8 cellular contexts compared by ENCODE assay signal in genomic region chr9:70418822-70419545, GRCh38. TPM values are rescaled to one million over a fixed set of nuclear protein-coding genes. Genes with fewer than 3 reads are reported as not detected.
DNase-seq lines count a peak whose midpoint lies in the region; ATAC-seq, FAIRE-seq and TF ChIP-seq lines count a peak whose summit lies in the region.

No MANE protein-coding gene starts in this region.

- no peaks in the 10 kb centered on the region for H3K36me3 Mint-ChIP-seq in activated naive CD4-positive, alpha-beta T cell treated with anti-CD3 and anti-CD28 coated beads, Interleukin-2, amount 10 ng/mL, durations not matched to agents 7 days and 5 days

- TF ChIP-seq EP300 in gastroesophageal sphincter (IDR thresholded peaks at IDR 0.05), result peak; percentile 99

- no peaks in the 10 kb centered on the region for H3K9me3 ChIP-seq in HEK293 (ENCODE audit: control insufficient read depth, insufficient read depth, low read depth, low read length)
- no peaks in the 10 kb centered on the region for H3K9me3 ChIP-seq in SJCRH30 (replicated peaks)
- H3K9me3 ChIP-seq in gastroesophageal sphincter, result no peaks in the 10 kb centered on the region

- peak overlapping the region; percentile 89 for H3K4me3 Mint-ChIP-seq in activated naive CD4-positive, alpha-beta T cell treated with anti-CD3 and anti-CD28 coated beads, Interleukin-2, amount 10 ng/mL, durations not matched to agents 7 days and 5 days

- CTCF ChIA-PET in HEK293 (lab: Yijun Ruan, JAX), result interaction anchor here (0.6 to 3.7 kb wide), 7 partner anchors 11 to 183 kb away, joined by 3 to 18 read pairs (median 3); no protein-coding TSS in a partner anchor
- CTCF ChIA-PET in activated naive CD4-positive, alpha-beta T cell treated with anti-CD3 and anti-CD28 coated beads, Interleukin-2, amount 10 ng/mL, durations not matched to agents 7 days and 5 days (lab: Charles Lee), result interaction anchor here (1.2 to 2.7 kb wide), 3 partner anchors 78 to 183 kb away, joined by 3 to 12 read pairs (median 4); no protein-coding TSS in a partner anchor

- peak; percentile 66 for ATAC-seq in gastroesophageal sphincter

- peaks cover 8% of the 10 kb centered on the region for H3K4me1 ChIP-seq in HEK293 (ENCODE audit: control insufficient read depth, insufficient read depth, low read length)
- H3K4me1 ChIP-seq in SJCRH30, result peaks cover 8% of the 10 kb centered on the region
- peaks cover 9 to 77% (median 23%) of the 10 kb centered on the region in 3 donors for H3K4me1 ChIP-seq in gastroesophageal sphincter

- H3K9me3 Mint-ChIP-seq in activated naive CD4-positive, alpha-beta T cell treated with anti-CD3 and anti-CD28 coated beads, Interleukin-2, amount 10 ng/mL, durations not matched to agents 7 days and 5 days, result no peaks in the 10 kb centered on the region

- no peak for TF ChIP-seq CTCF in HEK293 (tag by site-specific recombination; IDR thresholded peaks at IDR 0.05)
- TF ChIP-seq CTCF in gastroesophageal sphincter (IDR thresholded peaks at IDR 0.05), result peak in 2 of 4 experiments; percentile 10 to 20

- WGBS in gastroesophageal sphincter (ENCODE audit: low coverage in 1 of 2), 2 donors, result 0% methylated on average over 2 of the region's 65 CpGs

- DNase-seq in MV-4-11 (lab: John Stamatoyannopoulos, UW) (peak; percentile 97), SJCRH30 (peak; percentile 94 to 95), non-pigmented ciliary epithelial cell (ENCODE audit: low read depth) (peak; percentile 88), superior temporal gyrus (ENCODE audit: extremely low spot score) (peak; percentile 94)
- DNase-seq in activated naive CD4-positive, alpha-beta T cell treated with anti-CD3 and anti-CD28 coated beads, Interleukin-2, amount 10 ng/mL, durations not matched to agents 7 days and 5 days, result peak; percentile 90

- peaks cover 57% of the 10 kb centered on the region for H3K4me1 Mint-ChIP-seq in activated naive CD4-positive, alpha-beta T cell treated with anti-CD3 and anti-CD28 coated beads, Interleukin-2, amount 10 ng/mL, durations not matched to agents 7 days and 5 days

- H3K27ac ChIP-seq in HEK293 (ENCODE audit: extremely low read depth, low read depth, low read length) (peak overlapping the region; percentile 100), SJCRH30 (peak overlapping the region; percentile 100), gastroesophageal sphincter (peak overlapping the region; percentile 100)

- POLR2A ChIA-PET in HEK293 (lab: Yijun Ruan, JAX), result interaction anchor here (0.5 to 4.6 kb wide), 18 partner anchors 8 to 1298 kb away, joined by 3 to 127 read pairs (median 5); no protein-coding TSS in a partner anchor

- H3K36me3 ChIP-seq in HEK293 (ENCODE audit: control insufficient read depth in 2 of 2, insufficient read depth in 1 of 2, low read length in 2 of 2) (no peaks in the 10 kb centered on the region), SJCRH30 (no peaks in the 10 kb centered on the region), gastroesophageal sphincter (no peaks in the 10 kb centered on the region)

- peak; percentile 96 to 97 for TF ChIP-seq POLR2A in gastroesophageal sphincter (IDR thresholded peaks at IDR 0.05)

- peak; percentile 81 for FAIRE-seq in G401.6 (lab: Jason Lieb, UNC)

- H3K27ac Mint-ChIP-seq in activated naive CD4-positive, alpha-beta T cell treated with anti-CD3 and anti-CD28 coated beads, Interleukin-2, amount 10 ng/mL, durations not matched to agents 7 days and 5 days, result peak overlapping the region; percentile 97

- H3K27me3 ChIP-seq in SJCRH30 (no peaks in the 10 kb centered on the region), gastroesophageal sphincter (no peaks in the 10 kb centered on the region)

- peaks cover 3% of the 10 kb centered on the region for H3K27me3 Mint-ChIP-seq in activated naive CD4-positive, alpha-beta T cell treated with anti-CD3 and anti-CD28 coated beads, Interleukin-2, amount 10 ng/mL, durations not matched to agents 7 days and 5 days

- H3K4me3 ChIP-seq in HEK293 (ENCODE audit: low read depth, low read length) (peak overlapping the region; percentile 60), SJCRH30 (peak overlapping the region; percentile 77), gastroesophageal sphincter (peak overlapping the region; percentile 37 to 59)

TF ChIP-seq in HEK293, 187 proteins besides CTCF, POLR2A, EP300 and RAD21 (continues in another document):
- TF ChIP-seq KLF10 (tag by site-specific recombination; IDR thresholded peaks at IDR 0.05), result peak; percentile 82; the same call in 1 of the 2 replicates
- TF ChIP-seq ZNF785 (tag by site-specific recombination; IDR thresholded peaks at IDR 0.05), result no peak
- TF ChIP-seq ZBTB20 (tag by site-specific recombination; IDR thresholded peaks at IDR 0.05), result peak; percentile 63; the same call in 1 of the 2 replicates
- no peak for TF ChIP-seq ZBTB21 (tag by site-specific recombination; IDR thresholded peaks at IDR 0.05)
- TF ChIP-seq ZNF692 (tag by site-specific recombination; IDR thresholded peaks at IDR 0.05), result peak; percentile 97
- peak; percentile 24; the same call in 1 of the 2 replicates for TF ChIP-seq ZNF423 (tag by site-specific recombination; IDR thresholded peaks at IDR 0.05)
- 0 out of 2 replicates have a peak, but pooled peaks have one; percentile 47 for TF ChIP-seq ZSCAN30 (tag by site-specific recombination; IDR thresholded peaks at IDR 0.05)
- no peak for TF ChIP-seq ZNF558 (tag by site-specific recombination; IDR thresholded peaks at IDR 0.05)
- no peak for TF ChIP-seq ZNF133 (tag by site-specific recombination; IDR thresholded peaks at IDR 0.05)
- TF ChIP-seq ZNF2 (tag by site-specific recombination; IDR thresholded peaks at IDR 0.05), result 0 out of 2 replicates have a peak, but pooled peaks have one; percentile 12
- TF ChIP-seq ZNF24 (tag by site-specific recombination; IDR thresholded peaks at IDR 0.05), result 0 out of 2 replicates have a peak, but pooled peaks have one; percentile 13
- TF ChIP-seq IKZF3 (tag by site-specific recombination; IDR thresholded peaks at IDR 0.05), result 0 out of 2 replicates have a peak, but pooled peaks have one; percentile 10
- peak; percentile 88 for TF ChIP-seq EGR2 (tag by site-specific recombination; IDR thresholded peaks at IDR 0.05; ENCODE audit: low read depth)
- TF ChIP-seq ZNF169 (tag by site-specific recombination; IDR thresholded peaks at IDR 0.05), result no peak
- TF ChIP-seq SP2 (tag by site-specific recombination; IDR thresholded peaks at IDR 0.05), result peak; percentile 50
- TF ChIP-seq KLF7 (tag by site-specific recombination; IDR thresholded peaks at IDR 0.05; ENCODE audit: borderline replicate concordance), result peak; percentile 70
- TF ChIP-seq GLIS2 (tag by site-specific recombination; IDR thresholded peaks at IDR 0.05), result peak; percentile 55; the same call in 1 of the 2 replicates
- TF ChIP-seq ZSCAN5A (tag by site-specific recombination; IDR thresholded peaks at IDR 0.05), result 0 out of 2 replicates have a peak, but pooled peaks have one; percentile 71
- peak; percentile 57; the same call in 1 of the 2 replicates for TF ChIP-seq ZNF549 (tag by site-specific recombination; IDR thresholded peaks at IDR 0.05)
- TF ChIP-seq ZNF561 (tag by site-specific recombination; IDR thresholded peaks at IDR 0.05; ENCODE audit: borderline replicate concordance), result 0 out of 2 replicates have a peak, but pooled peaks have one; percentile 39
- TF ChIP-seq SP3 (tag by site-specific recombination; IDR thresholded peaks at IDR 0.05), result peak; percentile 37
- TF ChIP-seq HOXC10 (CRISPR knock-in tag; IDR thresholded peaks at IDR 0.05), result 0 out of 2 replicates have a peak, but pooled peaks have one; percentile 24
- TF ChIP-seq ZBTB8A (tag by site-specific recombination; IDR thresholded peaks at IDR 0.05), result peak; percentile 95
- TF ChIP-seq TRIM28 (IDR thresholded peaks at IDR 0.05; ENCODE audit: borderline replicate concordance, low read length), result peak; percentile 38; the same call in 1 of the 2 replicates
- no peak for TF ChIP-seq PRDM6 (tag by site-specific recombination; IDR thresholded peaks at IDR 0.05)
- no peak for TF ChIP-seq ZNF776 (tag by site-specific recombination; IDR thresholded peaks at IDR 0.05; ENCODE audit: borderline replicate concordance)

RNA-seq across cellular contexts. Expression of gene KLF9, which starts 4.5 kb away (rescaled TPM):
- 13.4 and 14.4 TPM in 2 replicates for total RNA-seq in SJCRH30 (2014; rRNA removed; shearing (Covaris generic))
- total RNA-seq in gastroesophageal sphincter, result 100 to 1,000 TPM; 117 to 224 (median 154) TPM

Comparison
In these comparisons a context has a peak if more than half of its experiments do, and no peak if none do; other contexts are left out.
1. Peak in every context shown above with its lines: DNase-seq, ATAC-seq, H3K4me3 ChIP-seq and H3K27ac ChIP-seq.